ENCODE assay signal across 21 cellular contexts in genomic region chr2:81529944-81530343, GRCh38.
DNase-seq lines count a peak whose midpoint lies in the region; ATAC-seq, FAIRE-seq and TF ChIP-seq lines count a peak whose summit lies in the region.
"Had no signal": no experiment of that assay in that cellular context is flagged by ENCODE, and none has a peak within 500 bp of the region (broad histone marks: within the 10 kb centered on the region; RNA-seq: fewer than 3 reads in every experiment).

No MANE protein-coding gene starts in this region.

- H2AFZ ChIP-seq in GM23338, result peak overlapping the region; percentile 6; the same call in 1 of the 2 replicates

- H3F3A ChIP-seq in GM23338 (replicated peaks; ENCODE audit: low read depth), result no peaks in the 10 kb centered on the region

- no peaks in the 10 kb centered on the region for H3K27me3 ChIP-seq in GM23338 (ENCODE audit: insufficient read depth)
- H3K27me3 ChIP-seq: BLaER1 treated with 17β-estradiol and CSF1 and Interleukin-3, amounts not matched to agents 10 nM and 100 nM had no signal

- H3K36me3 Mint-ChIP-seq in GM23338 (ENCODE audit: low read depth) (no peaks in the 10 kb centered on the region), WTC11 (no peaks in the 10 kb centered on the region), endothelial cell (ENCODE audit: low read depth, unreplicated experiment) (no peaks in the 10 kb centered on the region)
- H3K36me3 Mint-ChIP-seq: CD8-positive, alpha-beta T cell had no signal

- H3K27ac ChIP-seq in GM23338 (ENCODE audit: low read depth), result no peak overlapping the region
- H3K27ac ChIP-seq: 22Rv1; A549; BLaER1 treated with 17β-estradiol and CSF1 and Interleukin-3, amounts not matched to agents 10 nM and 100 nM; C4-2B had no signal

- CTCF ChIA-PET in WTC11 (lab: Charles Lee), result interaction anchor here (0.7 to 0.9 kb wide), 2 partner anchors 201 to 206 kb away, joined by 3 read pairs; no protein-coding TSS in a partner anchor

- no peak for TF ChIP-seq CTCF in GM23338 (conservative IDR thresholded peaks at IDR 0.05; ENCODE audit: low read depth in 2 of 2)
- no peak for TF ChIP-seq CTCF in WTC11 (IDR thresholded peaks at IDR 0.05)
- no peak for TF ChIP-seq CTCF in endothelial cell (IDR thresholded peaks at IDR 0.05; ENCODE audit: unreplicated experiment)

- no peak overlapping the region for H3K4me2 ChIP-seq in GM23338
- H3K4me2 ChIP-seq: A549; BLaER1 treated with 17β-estradiol and CSF1 and Interleukin-3, amounts not matched to agents 10 nM and 100 nM had no signal

- peak; percentile 19 for DNase-seq in GM23338 (ENCODE audit: low spot score)
- DNase-seq in WTC11 (ENCODE audit: low spot score), result no peak
- DNase-seq in endothelial cell (ENCODE audit: low spot score), result no peak
- no peak for DNase-seq in NAMALWA (ENCODE audit: low spot score)
- no peak for DNase-seq in GM12891 (ENCODE audit: insufficient read length, low spot score)
- DNase-seq: AML-193; Caco-2; Calu3; CD4-positive, alpha-beta T cell; CD8-positive, alpha-beta T cell; DMS79 treated with DMSO at 0.1 percent for 48 hours; GF-D8 had no signal

- H3K27me3 Mint-ChIP-seq in GM23338 (ENCODE audit: insufficient read depth, low read depth, poor library complexity), result no peaks in the 10 kb centered on the region
- H3K27me3 Mint-ChIP-seq in WTC11 (ENCODE audit: low read depth), result no peaks in the 10 kb centered on the region
- H3K27me3 Mint-ChIP-seq in endothelial cell (ENCODE audit: unreplicated experiment), result no peaks in the 10 kb centered on the region
- H3K27me3 Mint-ChIP-seq: B cell; CD4-positive, alpha-beta T cell had no signal

- H3K4me3 Mint-ChIP-seq in GM23338, result no peak overlapping the region
- no peak overlapping the region for H3K4me3 Mint-ChIP-seq in WTC11
- no peak overlapping the region for H3K4me3 Mint-ChIP-seq in endothelial cell (ENCODE audit: unreplicated experiment)
- H3K4me3 Mint-ChIP-seq: B cell; CD4-positive, alpha-beta T cell; CD8-positive, alpha-beta T cell had no signal

- H3K4me1 ChIP-seq in GM23338 (ENCODE audit: insufficient read depth), result no peaks in the 10 kb centered on the region
- H3K4me1 ChIP-seq: A549, Caco-2 had no signal

- H3K9me3 Mint-ChIP-seq in GM23338 (no peaks in the 10 kb centered on the region; the same call in 2 of the 3 replicates), WTC11 (no peaks in the 10 kb centered on the region), endothelial cell (ENCODE audit: unreplicated experiment) (no peaks in the 10 kb centered on the region)

- H4K20me1 ChIP-seq in GM23338 (replicated peaks; ENCODE audit: insufficient read depth), result no peaks in the 10 kb centered on the region
- H4K20me1 ChIP-seq: BLaER1 treated with 17β-estradiol and CSF1 and Interleukin-3, amounts not matched to agents 10 nM and 100 nM had no signal

- FAIRE-seq in GM12891 (lab: Jason Lieb, UNC), result no peak
- FAIRE-seq: A549, D721Med, G401.6, GM12892 had no signal

- no peaks in the 10 kb centered on the region for H3K9me2 ChIP-seq in GM23338 (ENCODE audit: insufficient read depth)

- no peak for TF ChIP-seq POLR2A in GM12891 (IDR thresholded peaks at IDR 0.05; ENCODE audit: low read depth, low read length)

- POLR2A ChIA-PET in WTC11 (lab: Charles Lee), result no interaction called here

- ATAC-seq in GM23338 (peak; percentile 51), WTC11 (peak; percentile 74), GM18858 (IDR thresholded peaks at IDR 0.05; ENCODE audit: unreplicated experiment) (no peak)
- ATAC-seq: A549; CD8-positive, alpha-beta T cell had no signal

- H3K4me3 ChIP-seq in GM23338, result no peak overlapping the region
- H3K4me3 ChIP-seq: A549; BLaER1 treated with 17β-estradiol and CSF1 and Interleukin-3, amounts not matched to agents 10 nM and 100 nM had no signal

- H3K4me1 Mint-ChIP-seq in GM23338, result peaks cover 6% of the 10 kb centered on the region
- peaks cover 11% of the 10 kb centered on the region for H3K4me1 Mint-ChIP-seq in WTC11
- peaks cover 8% of the 10 kb centered on the region for H3K4me1 Mint-ChIP-seq in endothelial cell (ENCODE audit: unreplicated experiment)
- H3K4me1 Mint-ChIP-seq: B cell had no signal

- H3K27ac Mint-ChIP-seq in GM23338 (no peak overlapping the region), WTC11 (0 out of 2 replicates have a peak overlapping the region, but pooled peaks have one; percentile 9), endothelial cell (ENCODE audit: unreplicated experiment) (peak overlapping the region; percentile 22)
- H3K27ac Mint-ChIP-seq: B cell; CD4-positive, alpha-beta T cell; CD8-positive, alpha-beta T cell had no signal

- no peaks in the 10 kb centered on the region for H3K79me2 ChIP-seq in GM23338 (replicated peaks; ENCODE audit: insufficient read depth)

- no peaks in the 10 kb centered on the region for H3K36me3 ChIP-seq in GM23338 (ENCODE audit: insufficient read depth)
- H3K36me3 ChIP-seq: BLaER1 treated with 17β-estradiol and CSF1 and Interleukin-3, amounts not matched to agents 10 nM and 100 nM had no signal

TF ChIP-seq in GM23338, 12 proteins besides CTCF, POLR2A, EP300 and RAD21 (continues in another document):
- TF ChIP-seq EZH2 (IDR thresholded peaks at IDR 0.05; ENCODE audit: low read depth, unreplicated experiment), result no peak

TF ChIP-seq in WTC11, 78 proteins besides CTCF, POLR2A, EP300 and RAD21:
- TF ChIP-seq, protein P1, sequence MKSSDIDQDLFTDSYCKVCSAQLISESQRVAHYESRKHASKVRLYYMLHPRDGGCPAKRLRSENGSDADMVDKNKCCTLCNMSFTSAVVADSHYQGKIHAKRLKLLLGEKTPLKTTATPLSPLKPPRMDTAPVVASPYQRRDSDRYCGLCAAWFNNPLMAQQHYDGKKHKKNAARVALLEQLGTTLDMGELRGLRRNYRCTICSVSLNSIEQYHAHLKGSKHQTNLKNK (CRISPR knock-in tag; IDR thresholded peaks at IDR 0.05), result no peak
- TF ChIP-seq ZNF138 (CRISPR knock-in tag; conservative IDR thresholded peaks at IDR 0.05), result no peak
- no peak for TF ChIP-seq FOXJ3 (CRISPR knock-in tag; IDR thresholded peaks at IDR 0.05; ENCODE audit: borderline replicate concordance)
- no peak for TF ChIP-seq NFATC4 (CRISPR knock-in tag; IDR thresholded peaks at IDR 0.05)
- no peak for TF ChIP-seq KAT7 (CRISPR knock-in tag; IDR thresholded peaks at IDR 0.05; ENCODE audit: borderline replicate concordance)
- no peak for TF ChIP-seq EMX1 (CRISPR knock-in tag; IDR thresholded peaks at IDR 0.05)

TF ChIP-seq in GM12891, 5 proteins besides CTCF, POLR2A, EP300 and RAD21:
- TF ChIP-seq SPI1 (IDR thresholded peaks at IDR 0.05; ENCODE audit: low read depth, low read length), result no peak
- no peak for TF ChIP-seq POLR2AphosphoS5 (IDR thresholded peaks at IDR 0.05; ENCODE audit: low read depth, low read length)
- no peak for TF ChIP-seq POU2F2 (IDR thresholded peaks at IDR 0.05; ENCODE audit: low read depth, low read length)
- TF ChIP-seq PAX5 (IDR thresholded peaks at IDR 0.05; ENCODE audit: insufficient read depth, low read length, severe bottlenecking), result no peak
- no peak for TF ChIP-seq TAF1 (IDR thresholded peaks at IDR 0.05; ENCODE audit: low read depth, low read length)
